ENCODE assay signal across 8 cellular contexts in genomic region chr1:155989242-155989991, GRCh38. TPM values are rescaled to one million over a fixed set of nuclear protein-coding genes. Genes with fewer than 3 reads are reported as not detected.
DNase-seq lines count a peak whose midpoint lies in the region; ATAC-seq, FAIRE-seq and TF ChIP-seq lines count a peak whose summit lies in the region.

No MANE protein-coding gene starts in this region.

- H3K4me3 ChIP-seq in PC-3 (ENCODE audit: low read length) (no peak overlapping the region), fibroblast of lung (replicated peaks in 1 of 4; ENCODE audit: control extremely low read depth in 1 of 4, insufficient read depth in 1 of 4, low read depth in 3 of 4, low read length in 4 of 4) (peak overlapping the region; percentile 14 to 55 (median 32))

- no peaks in the 10 kb centered on the region; the same call in 1 of the 2 replicates for H3K4me1 ChIP-seq in PC-3 (ENCODE audit: insufficient read depth, low read length)
- peaks cover 5% of the 10 kb centered on the region for H3K4me1 ChIP-seq in fibroblast of lung (ENCODE audit: control insufficient read depth, extremely low read depth, insufficient read depth, low read length)

- no peak for TF ChIP-seq POLR2A in GM12891 (IDR thresholded peaks at IDR 0.05; ENCODE audit: low read depth, low read length)

- H3K27ac ChIP-seq in PC-3 (ENCODE audit: low read length), result no peak overlapping the region
- peak overlapping the region; percentile 51 for H3K27ac ChIP-seq in fibroblast of lung (ENCODE audit: insufficient read depth, low read length)

- no peak overlapping the region for H3K4me3 Mint-ChIP-seq in activated T-cell treated with anti-CD3 and anti-CD28 coated beads, Interleukin-2, amount 50 U/mL, for 4 hours
- no peak overlapping the region for H3K4me3 Mint-ChIP-seq in natural killer cell
- peak overlapping the region; percentile 53 to 59 for H3K4me3 Mint-ChIP-seq in stimulated activated naive B cell treated with anti-CD40 and anti-IgM and Interleukin-4, amounts not matched to agents 10 μg/mL and 1 μg/mL and 100 μg/mL, for 72 hours

- 0 out of 2 replicates have a peak overlapping the region, but pooled peaks have one; percentile 14 for H3K4me2 ChIP-seq in PC-3 (ENCODE audit: low read length)
- peak overlapping the region; percentile 84 for H3K4me2 ChIP-seq in fibroblast of lung (ENCODE audit: extremely low read depth, insufficient read depth, low read length)

- H3K79me2 ChIP-seq in PC-3 (ENCODE audit: low read length) (no peaks in the 10 kb centered on the region), fibroblast of lung (ENCODE audit: control insufficient read depth, insufficient read depth, low read length) (no peaks in the 10 kb centered on the region)

- H4K20me1 ChIP-seq in PC-3 (ENCODE audit: low read length) (no peaks in the 10 kb centered on the region), fibroblast of lung (ENCODE audit: control insufficient read depth, extremely low read depth, insufficient read depth, low read length) (no peaks in the 10 kb centered on the region)

- peak; percentile 94 for FAIRE-seq in GM12891 (lab: Jason Lieb, UNC)

- H2AFZ ChIP-seq in PC-3 (ENCODE audit: low read length) (peak overlapping the region; percentile 52), fibroblast of lung (ENCODE audit: low read length) (peak overlapping the region; percentile 88)

- H3K36me3 Mint-ChIP-seq in activated T-cell treated with anti-CD3 and anti-CD28 coated beads, Interleukin-2, amount 50 U/mL, for 4 hours (ENCODE audit: insufficient read depth), result no peaks in the 10 kb centered on the region
- no peaks in the 10 kb centered on the region for H3K36me3 Mint-ChIP-seq in natural killer cell
- H3K36me3 Mint-ChIP-seq in stimulated activated naive B cell treated with anti-CD40 and anti-IgM and Interleukin-4, amounts not matched to agents 10 μg/mL and 1 μg/mL and 100 μg/mL, for 72 hours, result no peaks in the 10 kb centered on the region

- ATAC-seq in PC-3 (peak; percentile 91), natural killer cell (peak; percentile 97 to 100 (median 99)), GM21576 (IDR thresholded peaks at IDR 0.05; ENCODE audit: unreplicated experiment) (no peak)
- ATAC-seq in activated T-cell treated with anti-CD3 and anti-CD28 coated beads, Interleukin-2, amount 50 U/mL, for 4 hours, result peak; percentile 95 to 96
- ATAC-seq in stimulated activated naive B cell treated with anti-CD40 and anti-IgM and Interleukin-4, amounts not matched to agents 10 μg/mL and 1 μg/mL and 100 μg/mL, for 72 hours (replicated peaks), result peak; percentile 89 to 90

- DNase-seq in GM12891 (ENCODE audit: insufficient read length, low spot score) (peak; percentile 68), HT-29 (ENCODE audit: low spot score) (peak; percentile 89), PC-3 (peak; percentile 88), fibroblast of lung (ENCODE audit: low read depth in 2 of 2) (peak; percentile 50 to 77), natural killer cell (peak; percentile 75)
- DNase-seq in activated T-cell treated with anti-CD3 and anti-CD28 coated beads, Interleukin-2, amount 50 U/mL, for 4 hours, result peak; percentile 74
- DNase-seq in stimulated activated naive B cell treated with anti-CD40 and anti-IgM and Interleukin-4, amounts not matched to agents 10 μg/mL and 1 μg/mL and 100 μg/mL, for 72 hours, result peak; percentile 72

- no peaks in the 10 kb centered on the region for H3K9me2 ChIP-seq in PC-3 (replicated peaks; ENCODE audit: low read length)

- H3K9ac ChIP-seq in PC-3 (ENCODE audit: low read length) (no peak overlapping the region), fibroblast of lung (ENCODE audit: insufficient read depth, low read length) (no peak overlapping the region)

- no peaks in the 10 kb centered on the region for H3F3A ChIP-seq in PC-3 (ENCODE audit: low read length, unreplicated experiment)

- H3K36me3 ChIP-seq in PC-3 (ENCODE audit: low read depth, low read length), result no peaks in the 10 kb centered on the region
- no peaks in the 10 kb centered on the region for H3K36me3 ChIP-seq in fibroblast of lung (ENCODE audit: control insufficient read depth, insufficient read depth, low read length)

- no peaks in the 10 kb centered on the region for H3K9me3 Mint-ChIP-seq in activated T-cell treated with anti-CD3 and anti-CD28 coated beads, Interleukin-2, amount 50 U/mL, for 4 hours
- H3K9me3 Mint-ChIP-seq in natural killer cell, result no peaks in the 10 kb centered on the region
- no peaks in the 10 kb centered on the region for H3K9me3 Mint-ChIP-seq in stimulated activated naive B cell treated with anti-CD40 and anti-IgM and Interleukin-4, amounts not matched to agents 10 μg/mL and 1 μg/mL and 100 μg/mL, for 72 hours

- no peaks in the 10 kb centered on the region for H3K27me3 Mint-ChIP-seq in activated T-cell treated with anti-CD3 and anti-CD28 coated beads, Interleukin-2, amount 50 U/mL, for 4 hours (ENCODE audit: low read depth)
- no peaks in the 10 kb centered on the region for H3K27me3 Mint-ChIP-seq in natural killer cell (ENCODE audit: low read depth in 2 of 2)
- H3K27me3 Mint-ChIP-seq in stimulated activated naive B cell treated with anti-CD40 and anti-IgM and Interleukin-4, amounts not matched to agents 10 μg/mL and 1 μg/mL and 100 μg/mL, for 72 hours, result no peaks in the 10 kb centered on the region

- BruUV-seq in PC-3 (replicated peaks; lab: Mats Ljungman, UMichigan), result no TSS peak

- H3K4me1 Mint-ChIP-seq in activated T-cell treated with anti-CD3 and anti-CD28 coated beads, Interleukin-2, amount 50 U/mL, for 4 hours (ENCODE audit: low read depth), result peaks cover 14% of the 10 kb centered on the region
- peaks cover 11 to 12% of the 10 kb centered on the region in 2 donors for H3K4me1 Mint-ChIP-seq in natural killer cell
- peaks cover 18 to 33% of the 10 kb centered on the region in 2 donors for H3K4me1 Mint-ChIP-seq in stimulated activated naive B cell treated with anti-CD40 and anti-IgM and Interleukin-4, amounts not matched to agents 10 μg/mL and 1 μg/mL and 100 μg/mL, for 72 hours

- H3K9me3 ChIP-seq in PC-3 (ENCODE audit: low read length), result no peaks in the 10 kb centered on the region
- no peaks in the 10 kb centered on the region for H3K9me3 ChIP-seq in fibroblast of lung (ENCODE audit: control insufficient read depth, insufficient read depth, low read depth, low read length)

- TF ChIP-seq CTCF in PC-3 (conservative IDR thresholded peaks at IDR 0.05; ENCODE audit: low read depth, low read length), result peak; percentile 98
- TF ChIP-seq CTCF in fibroblast of lung (conservative IDR thresholded peaks at IDR 0.05 in 1 of 2, IDR thresholded peaks at IDR 0.05 in 1 of 2; ENCODE audit: low read depth in 1 of 2, low read length in 2 of 2), result peak; percentile 97
- peak; percentile 98 for TF ChIP-seq CTCF in natural killer cell (IDR thresholded peaks at IDR 0.05)

- H3K27ac Mint-ChIP-seq in natural killer cell, result peak overlapping the region in 1 of 2 donors; percentile 57
- H3K27ac Mint-ChIP-seq in stimulated activated naive B cell treated with anti-CD40 and anti-IgM and Interleukin-4, amounts not matched to agents 10 μg/mL and 1 μg/mL and 100 μg/mL, for 72 hours, result peak overlapping the region; percentile 88

- CTCF ChIA-PET in PC-3 (lab: Charles Lee), result interaction anchor here (0.5 to 2.0 kb wide), 11 partner anchors 12 to 853 kb away, joined by 3 to 13 read pairs (median 4); partner anchors contain the start of gene ARHGEF2

- H3K27me3 ChIP-seq in PC-3 (ENCODE audit: low read length) (no peaks in the 10 kb centered on the region), fibroblast of lung (ENCODE audit: control insufficient read depth, insufficient read depth, low read length) (no peaks in the 10 kb centered on the region)

- intact Hi-C loops in PC-3 (cut with micrococcal nuclease) (loop anchor here (1.0 kb wide), 2 partner anchors 51 to 260 kb away; no protein-coding TSS in a partner anchor), natural killer cell (cut with micrococcal nuclease) (loop anchor here (1.0 kb wide), 3 partner anchors 27 to 55 kb away; partner anchors contain the start of gene KHDC4)

- POLR2A ChIA-PET in PC-3 (lab: Charles Lee; ENCODE audit: unreplicated experiment), result no interaction called here

RNA-seq across cellular contexts. Expression of gene ARHGEF2, which starts 11.1 kb away (rescaled TPM):
- polyA plus RNA-seq in GM12891 (2012; ENCODE audit: low read depth, missing spikeins), result 45.2 TPM
- 150 and 179 TPM in 2 replicates for total RNA-seq in HT-29 (2014; rRNA removed; shearing (Covaris generic))
- total RNA-seq in PC-3 (2014; rRNA removed) (65.9 and 70.8 TPM in 2 replicates), fibroblast of lung (208 and 276 TPM in 2 replicates), natural killer cell (100 to 1,000 TPM; 143 to 200 (median 147) TPM)
- total RNA-seq in activated T-cell treated with anti-CD3 and anti-CD28 coated beads, Interleukin-2, amount 50 U/mL, for 4 hours, result 100 to 1,000 TPM; 144 to 174 (median 149) TPM
- 93.9 and 103 TPM in 2 replicates for polyA plus RNA-seq in fibroblast of lung
- polyA plus RNA-seq in fibroblast of lung (2012), result 48.5 and 77.3 TPM in 2 replicates
- 121 and 150 TPM in 2 replicates for polyA minus RNA-seq in fibroblast of lung (ENCODE audit: low replicate concordance)

RNA-seq across cellular contexts. Expression of gene SSR2, which starts 31.3 kb away (rescaled TPM):
- polyA plus RNA-seq in GM12891 (2012; ENCODE audit: low read depth, missing spikeins), result 186 TPM
- 227 and 261 TPM in 2 replicates for total RNA-seq in HT-29 (2014; rRNA removed; shearing (Covaris generic))
- total RNA-seq in PC-3 (2014; rRNA removed), result 282 and 293 TPM in 2 replicates
- 100 to 1,000 TPM; 167 to 183 (median 173) TPM for total RNA-seq in activated T-cell treated with anti-CD3 and anti-CD28 coated beads, Interleukin-2, amount 50 U/mL, for 4 hours
- 304 and 455 TPM in 2 replicates for total RNA-seq in fibroblast of lung
- 673 and 941 TPM in 2 replicates for polyA plus RNA-seq in fibroblast of lung
- 321 and 394 TPM in 2 replicates for polyA plus RNA-seq in fibroblast of lung (2012)
- 781 and 908 TPM in 2 replicates for polyA minus RNA-seq in fibroblast of lung (ENCODE audit: low replicate concordance)
- total RNA-seq in natural killer cell, result 100 to 1,000 TPM; 209 to 215 (median 211) TPM

RNA-seq across cellular contexts. Expression of gene RXFP4, which starts 48.0 kb away (rescaled TPM):
- polyA plus RNA-seq in GM12891 (2012; ENCODE audit: low read depth, missing spikeins), result not detected
- total RNA-seq in HT-29 (2014; rRNA removed; shearing (Covaris generic)), result 0.47 and 3.1 TPM in 2 replicates
- not detected in 2 replicates for total RNA-seq in PC-3 (2014; rRNA removed)
- not detected for total RNA-seq in activated T-cell treated with anti-CD3 and anti-CD28 coated beads, Interleukin-2, amount 50 U/mL, for 4 hours
- total RNA-seq in fibroblast of lung, result not detected in 2 replicates
- not detected in 2 replicates for polyA plus RNA-seq in fibroblast of lung
- polyA plus RNA-seq in fibroblast of lung (2012), result not detected in 2 replicates
- not detected in 2 replicates for polyA minus RNA-seq in fibroblast of lung (ENCODE audit: low replicate concordance)
- total RNA-seq in natural killer cell, result not detected

RNA-seq across cellular contexts. Expression of gene KHDC4, which starts 55.2 kb away (rescaled TPM):
- 27.8 TPM for polyA plus RNA-seq in GM12891 (2012; ENCODE audit: low read depth, missing spikeins)
- total RNA-seq in HT-29 (2014; rRNA removed; shearing (Covaris generic)), result 44.4 and 53.6 TPM in 2 replicates
- 63.4 and 64.4 TPM in 2 replicates for total RNA-seq in PC-3 (2014; rRNA removed)
- 10 to 100 TPM; 32.2 to 38.3 (median 37.9) TPM for total RNA-seq in activated T-cell treated with anti-CD3 and anti-CD28 coated beads, Interleukin-2, amount 50 U/mL, for 4 hours
- total RNA-seq in fibroblast of lung, result 18.2 and 24.6 TPM in 2 replicates
- 19.5 and 25.4 TPM in 2 replicates for polyA plus RNA-seq in fibroblast of lung
- 9.0 and 10.4 TPM in 2 replicates for polyA plus RNA-seq in fibroblast of lung (2012)
- polyA minus RNA-seq in fibroblast of lung (ENCODE audit: low replicate concordance), result 4.9 and 22.7 TPM in 2 replicates
- total RNA-seq in natural killer cell, result 100 to 1,000 TPM in 1 of 3 donors, 10 to 100 TPM in 2; 61.9 to 101 (median 85.9) TPM

Comparison
In these comparisons a context has a peak if more than half of its experiments do, and no peak if none do; other contexts are left out.
1. H3K4me3 Mint-ChIP-seq: peak in stimulated activated naive B cell treated with anti-CD40 and anti-IgM and Interleukin-4, amounts not matched to agents 10 μg/mL and 1 μg/mL and 100 μg/mL, for 72 hours (2 of 2); none in activated T-cell treated with anti-CD3 and anti-CD28 coated beads, Interleukin-2, amount 50 U/mL, for 4 hours (single experiment) and natural killer cell (single experiment).
2. Peak in every context shown above with its lines, with median percentiles within 50 percentile points of each other: DNase-seq and CTCF ChIP-seq.